20 cellular contexts compared by ENCODE assay signal in genomic region chr5:132253008-132253441, GRCh38. TPM values are rescaled to one million over a fixed set of nuclear protein-coding genes. Genes with fewer than 3 reads are reported as not detected.
A peak's percentile ranks its signal among the peaks of the same experiment; 100 is the strongest.
DNase-seq lines count a peak whose midpoint lies in the region; ATAC-seq, FAIRE-seq and TF ChIP-seq lines count a peak whose summit lies in the region.
"Had no signal": no experiment of that assay in that cellular context is flagged by ENCODE, and none has a peak within 500 bp of the region (broad histone marks: within the 10 kb centered on the region; RNA-seq: fewer than 3 reads in every experiment).

No MANE protein-coding gene starts in this region.

- no peak overlapping the region for H3K4me3 ChIP-seq in mucosa of descending colon
- H3K4me3 ChIP-seq: right lobe of liver, SJCRH30, testis had no signal

- no peaks in the 10 kb centered on the region for H3K9me3 ChIP-seq in mucosa of descending colon
- H3K9me3 ChIP-seq: BE2C, right lobe of liver, SJCRH30, testis had no signal

- no peak for TF ChIP-seq POLR2A in GM12892 (IDR thresholded peaks at IDR 0.05; ENCODE audit: low read depth, low read length)

- TF ChIP-seq CTCF in CD14-positive monocyte (IDR thresholded peaks at IDR 0.05) (no peak), mucosa of descending colon (IDR thresholded peaks at IDR 0.05) (no peak)

- no peak overlapping the region for H3K4me3 Mint-ChIP-seq in CD14-positive monocyte
- H3K4me3 Mint-ChIP-seq in effector memory CD8-positive, alpha-beta T cell: no peak overlapping the region
- H3K4me3 Mint-ChIP-seq: activated naive CD8-positive, alpha-beta T cell treated with anti-CD3 and anti-CD28 coated beads for 36 hours; HFFc6 had no signal

- intact Hi-C loops in CD14-positive monocyte (cut with micrococcal nuclease): loop anchor here in 1 of 2 donors (10.0 kb wide), 1 partner anchor 452 kb away; no protein-coding TSS in a partner anchor
- intact Hi-C loops in mucosa of descending colon (cut with DNase I, micrococcal nuclease): no loop called here

- ATAC-seq in mucosa of descending colon (peak; percentile 53), HG03159 (IDR thresholded peaks at IDR 0.05; ENCODE audit: unreplicated experiment) (no peak)
- ATAC-seq in effector memory CD8-positive, alpha-beta T cell (replicated peaks): no peak
- ATAC-seq: right lobe of liver had no signal

- no peak for FAIRE-seq in GM12892 (lab: Jason Lieb, UNC)

- H3K27ac Mint-ChIP-seq in CD14-positive monocyte: no peak overlapping the region
- H3K27ac Mint-ChIP-seq in effector memory CD8-positive, alpha-beta T cell: no peak overlapping the region
- H3K27ac Mint-ChIP-seq: activated naive CD8-positive, alpha-beta T cell treated with anti-CD3 and anti-CD28 coated beads for 36 hours; HFFc6 had no signal

- H3K27me3 Mint-ChIP-seq in CD14-positive monocyte (ENCODE audit: low read depth in 3 of 3): peaks cover 17 to 31% (median 26%) of the 10 kb centered on the region in 3 donors
- peaks cover 19 to 39% of the 10 kb centered on the region in 2 donors for H3K27me3 Mint-ChIP-seq in effector memory CD8-positive, alpha-beta T cell

- peaks cover 3% of the 10 kb centered on the region for H3K4me1 ChIP-seq in mucosa of descending colon (ENCODE audit: low read depth)
- H3K4me1 ChIP-seq: SJCRH30 had no signal

- H3K36me3 Mint-ChIP-seq in CD14-positive monocyte: peaks cover 0 to 2% of the 10 kb centered on the region in 2 donors
- H3K36me3 Mint-ChIP-seq in effector memory CD8-positive, alpha-beta T cell (ENCODE audit: insufficient read depth): peaks cover 3% of the 10 kb centered on the region
- H3K36me3 Mint-ChIP-seq: activated naive CD8-positive, alpha-beta T cell treated with anti-CD3 and anti-CD28 coated beads for 36 hours had no signal

- peak; percentile 27 for DNase-seq in CD14-positive monocyte (ENCODE audit: low spot score)
- DNase-seq in COLO668 (lab: John Stamatoyannopoulos, UW; ENCODE audit: unreplicated experiment): peak; percentile 79
- DNase-seq in NCI-H748 treated with DMSO at 0.1 percent for 48 hours (lab: John Stamatoyannopoulos, UW): peak; percentile 63
- DNase-seq in mucosa of descending colon: no peak
- DNase-seq in effector memory CD8-positive, alpha-beta T cell: no peak
- DNase-seq in GM12892 (ENCODE audit: insufficient read length): no peak
- DNase-seq: activated CD4-positive, alpha-beta T cell treated with anti-CD3 and anti-CD28 coated beads for 4 hours; activated naive CD8-positive, alpha-beta T cell treated with anti-CD3 and anti-CD28 coated beads for 36 hours; BE2C; effector memory CD4-positive, alpha-beta T cell; HFFc6; IMR-90; MM.1S; NCI-H2107; SJCRH30; stimulated activated CD4-positive, alpha-beta T cell treated with anti-CD3 and anti-CD28 coated beads, Interleukin-2, amount 100 ng/mL, for 48 hours; T1000; testis had no signal

- H3K4me1 Mint-ChIP-seq in CD14-positive monocyte: peaks cover 2% of the 10 kb centered on the region
- H3K4me1 Mint-ChIP-seq in effector memory CD8-positive, alpha-beta T cell (ENCODE audit: low read depth in 2 of 2): no peaks in the 10 kb centered on the region
- H3K4me1 Mint-ChIP-seq: activated naive CD8-positive, alpha-beta T cell treated with anti-CD3 and anti-CD28 coated beads for 36 hours had no signal

- H3K9me3 Mint-ChIP-seq in CD14-positive monocyte: peaks cover 0 to 6% (median 1%) of the 10 kb centered on the region in 7 donors
- no peaks in the 10 kb centered on the region for H3K9me3 Mint-ChIP-seq in effector memory CD8-positive, alpha-beta T cell
- H3K9me3 Mint-ChIP-seq: activated naive CD8-positive, alpha-beta T cell treated with anti-CD3 and anti-CD28 coated beads for 36 hours; HFFc6 had no signal

- H3K36me3 ChIP-seq in mucosa of descending colon (ENCODE audit: low read depth): no peaks in the 10 kb centered on the region
- H3K36me3 ChIP-seq: BE2C, right lobe of liver, SJCRH30 had no signal

RNA-seq across cellular contexts. Expression of gene PDLIM4, which starts 4.5 kb away (rescaled TPM):
- not detected for polyA plus RNA-seq in CD14-positive monocyte
- total RNA-seq in mucosa of descending colon: 10 to 100 TPM in 1 of 3 donors, 1 to 10 TPM in 2; 5.1 to 59.0 (median 5.6) TPM
- 2.9 TPM for polyA plus RNA-seq in GM12892 (2012; ENCODE audit: missing spikeins)

RNA-seq across cellular contexts. Expression of gene P4HA2, which starts 25.4 kb away (rescaled TPM):
- under 1 TPM; 0.45 to 0.99 TPM for polyA plus RNA-seq in CD14-positive monocyte
- 10 to 100 TPM; 47.0 to 65.0 (median 56.1) TPM for total RNA-seq in mucosa of descending colon
- polyA plus RNA-seq in GM12892 (2012; ENCODE audit: missing spikeins): 18.9 TPM

RNA-seq across cellular contexts. Expression of gene SLC22A4, which starts 41.2 kb away (rescaled TPM):
- 10 to 100 TPM; 12.2 to 13.0 TPM for polyA plus RNA-seq in CD14-positive monocyte
- 10 to 100 TPM in 1 of 3 donors, 1 to 10 TPM in 2; 2.7 to 13.4 (median 3.6) TPM for total RNA-seq in mucosa of descending colon
- polyA plus RNA-seq in GM12892 (2012; ENCODE audit: missing spikeins): not detected

Comparison
In these comparisons a context has a peak if more than half of its experiments do, and no peak if none do; other contexts are left out.
1. DNase-seq: peak in CD14-positive monocyte (single experiment), COLO668 (single experiment) and NCI-H748 treated with DMSO at 0.1 percent for 48 hours (single experiment); none in mucosa of descending colon (0 of 3), effector memory CD8-positive, alpha-beta T cell (0 of 3) and GM12892 (single experiment).